1 cellular context compared by ENCODE assay signal in genomic region chr3:187310954-187311470, GRCh38.
TF ChIP-seq lines count a peak whose summit lies in the region.

No MANE protein-coding gene starts in this region.

TF ChIP-seq in IMR-90, 13 proteins besides CTCF, POLR2A, EP300 and RAD21 (continued from another document):
- no peak for TF ChIP-seq MXI1 (IDR thresholded peaks at IDR 0.05; ENCODE audit: borderline replicate concordance, low read depth, low read length)
- TF ChIP-seq RCOR1 (IDR thresholded peaks at IDR 0.05; ENCODE audit: insufficient replicate concordance, low read length): no peak
- no peak for TF ChIP-seq FOS (IDR thresholded peaks at IDR 0.05; ENCODE audit: low read depth, low read length)
